ENCODE assay signal across 10 cellular contexts in genomic region chr11:73521621-73522020, GRCh38.
DNase-seq lines count a peak whose midpoint lies in the region; ATAC-seq and TF ChIP-seq lines count a peak whose summit lies in the region.
"Had no signal": no experiment of that assay in that cellular context is flagged by ENCODE, and none has a peak within 500 bp of the region (broad histone marks: within the 10 kb centered on the region; RNA-seq: fewer than 3 reads in every experiment).

No MANE protein-coding gene starts in this region.

- no peak for TF ChIP-seq POLR2A in GM18505 (IDR thresholded peaks at IDR 0.05; ENCODE audit: borderline replicate concordance, extremely low read depth, insufficient read depth, insufficient read length)

- DNase-seq in SHP77 (lab: John Stamatoyannopoulos, UW) (peak; percentile 9 to 24), SHP77 treated with DMSO at 0.1 percent for 48 hours (lab: John Stamatoyannopoulos, UW) (no peak), MG63 (peak; percentile 12), renal cortical epithelial cell (ENCODE audit: low read depth) (peak; percentile 81), hepatocyte (ENCODE audit: low spot score) (no peak), cardiac septum (ENCODE audit: low spot score) (no peak)
- no peak for DNase-seq in activated naive CD8-positive, alpha-beta T cell treated with anti-CD3 and anti-CD28 coated beads, Interleukin-2, amount 50 U/mL, for 24 hours
- DNase-seq: gastrocnemius medialis, NCI-H524 had no signal

- H3K4me1 Mint-ChIP-seq in activated naive CD8-positive, alpha-beta T cell treated with anti-CD3 and anti-CD28 coated beads, Interleukin-2, amount 50 U/mL, for 24 hours: peaks cover 25% of the 10 kb centered on the region

- H3K27ac ChIP-seq in hepatocyte: no peak overlapping the region
- H3K27ac ChIP-seq: gastrocnemius medialis had no signal

- no peaks in the 10 kb centered on the region for H3K4me1 ChIP-seq in hepatocyte (ENCODE audit: insufficient read depth)

- no peaks in the 10 kb centered on the region for H3K27me3 Mint-ChIP-seq in activated naive CD8-positive, alpha-beta T cell treated with anti-CD3 and anti-CD28 coated beads, Interleukin-2, amount 50 U/mL, for 24 hours

- no peaks in the 10 kb centered on the region for H3K27me3 ChIP-seq in MG63
- H3K27me3 ChIP-seq in hepatocyte: no peaks in the 10 kb centered on the region
- H3K27me3 ChIP-seq: gastrocnemius medialis had no signal

- H3K9me3 ChIP-seq in MG63 (no peaks in the 10 kb centered on the region), hepatocyte (ENCODE audit: low read depth) (no peaks in the 10 kb centered on the region)
- H3K9me3 ChIP-seq: gastrocnemius medialis had no signal

- no peaks in the 10 kb centered on the region for H3K36me3 ChIP-seq in MG63
- H3K36me3 ChIP-seq in hepatocyte (replicated peaks; ENCODE audit: insufficient read depth, low read depth): no peaks in the 10 kb centered on the region
- H3K36me3 ChIP-seq: gastrocnemius medialis had no signal

- H2AFZ ChIP-seq in hepatocyte: no peak overlapping the region

- H3K4me3 Mint-ChIP-seq in activated naive CD8-positive, alpha-beta T cell treated with anti-CD3 and anti-CD28 coated beads, Interleukin-2, amount 50 U/mL, for 24 hours: no peak overlapping the region

- H3K27ac Mint-ChIP-seq in activated naive CD8-positive, alpha-beta T cell treated with anti-CD3 and anti-CD28 coated beads, Interleukin-2, amount 50 U/mL, for 24 hours: peak overlapping the region; percentile 33

- no peaks in the 10 kb centered on the region for H3K9me3 Mint-ChIP-seq in activated naive CD8-positive, alpha-beta T cell treated with anti-CD3 and anti-CD28 coated beads, Interleukin-2, amount 50 U/mL, for 24 hours

- H3K36me3 Mint-ChIP-seq in activated naive CD8-positive, alpha-beta T cell treated with anti-CD3 and anti-CD28 coated beads, Interleukin-2, amount 50 U/mL, for 24 hours (ENCODE audit: low read depth): peaks cover 2% of the 10 kb centered on the region

- peak; percentile 87 for ATAC-seq in activated naive CD8-positive, alpha-beta T cell treated with anti-CD3 and anti-CD28 coated beads, Interleukin-2, amount 50 U/mL, for 24 hours
- ATAC-seq in GM18505 (IDR thresholded peaks at IDR 0.05; ENCODE audit: unreplicated experiment): no peak
- ATAC-seq: gastrocnemius medialis had no signal

- WGBS in hepatocyte (ENCODE audit: low lambda C conversion rate, missing lambda C conversion rate): 7% methylated on average over 1 of the region's 1 CpG

- peaks cover 18% of the 10 kb centered on the region for H3K79me2 ChIP-seq in hepatocyte

- no peaks in the 10 kb centered on the region for H4K20me1 ChIP-seq in hepatocyte (ENCODE audit: insufficient read depth, poor library complexity, severe bottlenecking)

- intact Hi-C loops in cardiac septum (cut with DNase I): no loop called here

- H3K4me3 ChIP-seq in MG63 (no peak overlapping the region), hepatocyte (no peak overlapping the region)
- H3K4me3 ChIP-seq: gastrocnemius medialis had no signal

- TF ChIP-seq CTCF in hepatocyte (IDR thresholded peaks at IDR 0.05; ENCODE audit: poor library complexity): no peak

- no peak overlapping the region for H3K4me2 ChIP-seq in hepatocyte

- H3K9me2 ChIP-seq in hepatocyte (replicated peaks; ENCODE audit: insufficient read depth): no peaks in the 10 kb centered on the region

Comparison
In these comparisons a context has a peak if more than half of its experiments do, and no peak if none do; other contexts are left out.
1. DNase-seq: peak in SHP77 (2 of 2), MG63 (single experiment) and renal cortical epithelial cell (single experiment); none in SHP77 treated with DMSO at 0.1 percent for 48 hours (single experiment), activated naive CD8-positive, alpha-beta T cell treated with anti-CD3 and anti-CD28 coated beads, Interleukin-2, amount 50 U/mL, for 24 hours (single experiment), hepatocyte (single experiment) and cardiac septum (single experiment).